ENCODE assay signal across 19 cellular contexts in the genomic region with DNA sequence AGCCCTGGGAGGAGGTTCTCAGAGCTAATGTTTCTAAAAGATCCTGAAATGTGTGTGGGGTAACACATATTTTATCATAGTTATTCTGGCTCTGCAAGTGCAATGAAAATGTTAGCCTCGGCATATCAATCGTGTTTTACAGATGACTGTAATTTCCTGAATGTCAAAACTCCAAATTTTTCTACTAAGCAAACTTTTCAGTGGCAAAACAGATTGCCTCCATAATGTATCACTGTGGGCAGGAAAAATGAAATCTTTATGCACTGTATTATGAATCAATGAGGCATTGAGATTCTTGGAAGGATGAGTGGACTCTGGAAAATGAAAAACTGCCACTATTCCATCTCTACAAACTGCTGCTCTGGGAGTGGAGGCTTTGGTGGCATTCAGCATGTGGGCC.
DNase-seq lines count a peak whose midpoint lies in the region; FAIRE-seq and TF ChIP-seq lines count a peak whose summit lies in the region.
"Had no signal": no experiment of that assay in that cellular context is flagged by ENCODE, and none has a peak within 500 bp of the region (broad histone marks: within the 10 kb centered on the region; RNA-seq: fewer than 3 reads in every experiment).

No MANE protein-coding gene starts in this region.

- H2AFZ ChIP-seq in osteoblast (ENCODE audit: low read length), result no peak overlapping the region
- no peak overlapping the region for H2AFZ ChIP-seq in SK-N-SH (ENCODE audit: low read depth)

- TF ChIP-seq EP300 in SK-N-SH (IDR thresholded peaks at IDR 0.05; ENCODE audit: borderline replicate concordance in 1 of 2, low read depth in 1 of 2, low read length in 1 of 2), result no peak

- no peak for FAIRE-seq in urothelium cell line (lab: Jason Lieb, UNC)
- FAIRE-seq: A204.1, G401.6, GM12892 had no signal

- no peak overlapping the region for H3K9ac ChIP-seq in SK-N-SH

- H3K9me3 ChIP-seq in osteoblast (ENCODE audit: low read depth, low read length), result no peaks in the 10 kb centered on the region
- H3K9me3 ChIP-seq in SK-N-SH, result no peaks in the 10 kb centered on the region

- CTCF ChIA-PET in SK-N-SH (lab: Yijun Ruan, JAX), result interaction anchor here (1.0 kb wide), 1 partner anchor 17 kb away, joined by 3 read pairs; no protein-coding TSS in a partner anchor

- H3K27me3 ChIP-seq in osteoblast (ENCODE audit: insufficient read depth, low read length) (peaks cover 12% of the 10 kb centered on the region), SK-N-SH (ENCODE audit: insufficient read depth) (no peaks in the 10 kb centered on the region)

- DNase-seq in AG10803 (ENCODE audit: low read depth), result peak; percentile 84
- peak; percentile 65 for DNase-seq in HS-5 (ENCODE audit: low read depth)
- peak; percentile 5 for DNase-seq in astrocyte of the spinal cord (ENCODE audit: low read depth, low spot score)
- DNase-seq in osteoblast (ENCODE audit: insufficient read length, low spot score, missing footprints), result no peak
- DNase-seq in urothelium cell line (ENCODE audit: low spot score), result no peak
- no peak for DNase-seq in DMS153 (lab: John Stamatoyannopoulos, UW)
- DNase-seq in HuH-7.5 (ENCODE audit: low spot score), result no peak
- DNase-seq in SK-N-SH, result no peak
- DNase-seq: CD4-positive, alpha-beta T cell; DMS79; KG1; NCI-H1048; NCI-H1436 treated with DMSO at 0.1 percent for 48 hours; NCI-H2029 treated with DMSO at 0.1 percent for 48 hours; NCI-H524 had no signal

- in situ Hi-C loops in astrocyte of the spinal cord (cut with HindIII; ENCODE audit: low sequenced_read_pairs), result no loop called here

- no peak overlapping the region for H3K4me2 ChIP-seq in osteoblast (ENCODE audit: insufficient read depth, low read length)
- no peak overlapping the region for H3K4me2 ChIP-seq in SK-N-SH

- H3K27ac ChIP-seq in osteoblast (ENCODE audit: low read depth, low read length), result peak overlapping the region; percentile 36
- no peak overlapping the region; a peak in 1 of 4 replicates for H3K27ac ChIP-seq in SK-N-SH (ENCODE audit: low read depth in 2 of 2, low read length in 1 of 2)
- H3K27ac ChIP-seq: HL-60 had no signal

- H3F3A ChIP-seq in SK-N-SH (replicated peaks; ENCODE audit: insufficient read depth), result no peaks in the 10 kb centered on the region

- no peaks in the 10 kb centered on the region for H3K9me2 ChIP-seq in SK-N-SH

- 12% methylated on average over 2 of the region's 2 CpGs for WGBS in SK-N-SH (ENCODE audit: low lambda C conversion rate)

- H3K36me3 ChIP-seq in osteoblast (ENCODE audit: insufficient read depth, low read length), result no peaks in the 10 kb centered on the region
- no peaks in the 10 kb centered on the region for H3K36me3 ChIP-seq in SK-N-SH (replicated peaks in 1 of 2; ENCODE audit: control insufficient read depth in 1 of 2, insufficient read depth in 2 of 2, low read length in 1 of 2)

- H4K20me1 ChIP-seq in osteoblast (ENCODE audit: insufficient read depth, low read length) (no peaks in the 10 kb centered on the region), SK-N-SH (ENCODE audit: insufficient read depth) (no peaks in the 10 kb centered on the region)

- H3K4me3 ChIP-seq in AG10803 (ENCODE audit: low read length) (no peak overlapping the region), astrocyte of the spinal cord (ENCODE audit: low read depth, low read length) (no peak overlapping the region), osteoblast (ENCODE audit: insufficient read depth, low read length) (no peak overlapping the region), SK-N-SH (ENCODE audit: low read depth in 2 of 2, low read length in 1 of 2) (no peak overlapping the region)

- TF ChIP-seq CTCF in AG10803 (conservative IDR thresholded peaks at IDR 0.05; ENCODE audit: low read length) (no peak), astrocyte of the spinal cord (IDR thresholded peaks at IDR 0.05; ENCODE audit: low read depth, low read length) (no peak), osteoblast (IDR thresholded peaks at IDR 0.05; ENCODE audit: extremely low read depth, low read depth, low read length) (no peak), SK-N-SH (IDR thresholded peaks at IDR 0.05) (no peak)

- POLR2A ChIA-PET in SK-N-SH (lab: Yijun Ruan, JAX), result no interaction called here

- peaks cover 23% of the 10 kb centered on the region for H3K4me1 ChIP-seq in osteoblast (ENCODE audit: insufficient read depth, low read length)
- H3K4me1 ChIP-seq in SK-N-SH (ENCODE audit: control insufficient read depth in 1 of 2, insufficient read depth in 2 of 2, low read depth in 1 of 2, low read length in 1 of 2), result peaks cover 0 to 4% of the 10 kb centered on the region in 2 experiments; a peak in 2 of 4 replicates

- H3K79me2 ChIP-seq in osteoblast (ENCODE audit: insufficient read depth, low read length), result no peaks in the 10 kb centered on the region
- H3K79me2 ChIP-seq in SK-N-SH (ENCODE audit: insufficient read depth), result no peaks in the 10 kb centered on the region

- TF ChIP-seq RAD21 in SK-N-SH (IDR thresholded peaks at IDR 0.05; ENCODE audit: low read length), result no peak

TF ChIP-seq in SK-N-SH, 30 proteins besides CTCF, POLR2A, EP300 and RAD21:
- TF ChIP-seq, protein P1, sequence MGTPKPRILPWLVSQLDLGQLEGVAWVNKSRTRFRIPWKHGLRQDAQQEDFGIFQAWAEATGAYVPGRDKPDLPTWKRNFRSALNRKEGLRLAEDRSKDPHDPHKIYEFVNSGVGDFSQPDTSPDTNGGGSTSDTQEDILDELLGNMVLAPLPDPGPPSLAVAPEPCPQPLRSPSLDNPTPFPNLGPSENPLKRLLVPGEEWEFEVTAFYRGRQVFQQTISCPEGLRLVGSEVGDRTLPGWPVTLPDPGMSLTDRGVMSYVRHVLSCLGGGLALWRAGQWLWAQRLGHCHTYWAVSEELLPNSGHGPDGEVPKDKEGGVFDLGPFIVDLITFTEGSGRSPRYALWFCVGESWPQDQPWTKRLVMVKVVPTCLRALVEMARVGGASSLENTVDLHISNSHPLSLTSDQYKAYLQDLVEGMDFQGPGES (IDR thresholded peaks at IDR 0.05; ENCODE audit: low read depth, low read length), result no peak
- TF ChIP-seq RFX5 (IDR thresholded peaks at IDR 0.05; ENCODE audit: low read length) (no peak), YY1 (IDR thresholded peaks at IDR 0.05; ENCODE audit: low read depth) (no peak), POLR2AphosphoS5 (IDR thresholded peaks at IDR 0.05; ENCODE audit: low read depth, low read length) (no peak)

Comparison
In these comparisons a context has a peak if more than half of its experiments do, and no peak if none do; other contexts are left out.
1. DNase-seq: peak in AG10803 (single experiment), HS-5 (single experiment) and astrocyte of the spinal cord (single experiment); none in osteoblast (single experiment), urothelium cell line (single experiment), DMS153 (single experiment), HuH-7.5 (single experiment) and SK-N-SH (single experiment).